Comparison of ENCODE assay signal across 31 cellular contexts in the genomic region with DNA sequence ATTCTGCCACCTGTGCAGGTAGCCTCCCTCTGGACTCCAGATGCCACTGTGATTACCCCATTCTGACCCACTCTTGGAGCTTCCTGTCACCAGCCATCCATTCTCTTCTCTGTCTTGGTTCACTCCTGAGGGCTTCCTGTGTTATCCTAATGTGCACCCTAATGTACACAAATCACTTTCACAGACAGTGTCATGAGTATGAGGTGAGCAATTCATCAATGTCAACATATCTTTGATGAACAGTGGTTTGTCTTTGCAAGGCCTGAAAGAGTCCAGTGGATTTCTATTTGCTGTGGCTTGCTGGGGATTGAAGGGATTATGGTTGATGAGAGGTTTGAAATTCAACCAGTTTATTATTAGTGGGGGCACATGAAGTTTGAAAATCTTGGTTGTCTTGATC.
"Had no signal": no experiment of that assay in that cellular context is flagged by ENCODE, and none has a peak within 500 bp of the region (broad histone marks: within the 10 kb centered on the region; RNA-seq: fewer than 3 reads in every experiment).

No MANE protein-coding gene starts in this region.

- H3K27me3 Mint-ChIP-seq: activated CD4-positive, alpha-beta memory T cell treated with anti-CD3 and anti-CD28 coated beads for 36 hours; activated CD4-positive, alpha-beta T cell treated with anti-CD3 and anti-CD28 coated beads, Interleukin-2, amount 10 ng/mL, durations not matched to agents 24 days and 14 days; activated CD8-positive, alpha-beta memory T cell treated with anti-CD3 and anti-CD28 coated beads, Interleukin-2, amount 10 ng/mL, durations not matched to agents 7 days and 5 days had no signal

- H3K27me3 ChIP-seq: adrenal gland, ascending aorta, breast epithelium, cardiac muscle cell, colonic mucosa, esophagus squamous epithelium, gastroesophageal sphincter, hepatocyte had no signal

- DNase-seq: activated CD4-positive, alpha-beta memory T cell treated with anti-CD3 and anti-CD28 coated beads for 36 hours; activated CD4-positive, alpha-beta T cell treated with anti-CD3 and anti-CD28 coated beads for 36 hours; activated CD4-positive, alpha-beta T cell treated with anti-CD3 and anti-CD28 coated beads, Interleukin-2, amount 10 ng/mL, durations not matched to agents 24 days and 14 days; activated CD4-positive, CD25-positive, alpha-beta regulatory T cell; activated CD4-positive, CD25-positive, alpha-beta regulatory T cell treated with anti-CD3 and anti-CD28 coated beads, Interleukin-2, amount 50 U/mL, for 72 hours; activated CD8-positive, alpha-beta memory T cell treated with anti-CD3 and anti-CD28 coated beads, Interleukin-2, amount 10 ng/mL, durations not matched to agents 7 days and 5 days; activated CD8-positive, alpha-beta memory T cell treated with anti-CD3 and anti-CD28 coated beads, Interleukin-2, amount 50 U/mL, for 4 hours; activated CD8-positive, alpha-beta T cell treated with anti-CD3 and anti-CD28 coated beads, Interleukin-2, amount 10 ng/mL, durations not matched to agents 7 days and 5 days; activated effector memory CD4-positive, alpha-beta T cell treated with anti-CD3 and anti-CD28 coated beads, Interleukin-2, amount 50 U/mL, for 16 hours; activated naive CD4-positive, alpha-beta T cell treated with anti-CD3 and anti-CD28 coated beads for 36 hours; activated naive CD8-positive, alpha-beta T cell treated with anti-CD3 and anti-CD28 coated beads for 36 hours; activated naive CD8-positive, alpha-beta T cell treated with anti-CD3 and anti-CD28 coated beads, Interleukin-2, amount 50 U/mL, for 24 hours; activated T-cell treated with anti-CD3 and anti-CD28 coated beads, Interleukin-2, amount 50 U/mL, for 1 hour; activated T-cell treated with anti-CD3 and anti-CD28 coated beads, Interleukin-2, amount 50 U/mL, for 48 hours; adrenal gland; central memory CD4-positive, alpha-beta T cell; cerebellar nuclear complex; colonic mucosa; effector CD8-positive, alpha-beta T cell; esophagus squamous epithelium; foreskin melanocyte; heart right ventricle had no signal

- H3K4me1 ChIP-seq: adrenal gland, ascending aorta, breast epithelium, colonic mucosa, esophagus squamous epithelium, gastroesophageal sphincter, heart right ventricle had no signal

- H3K4me3 Mint-ChIP-seq: activated CD4-positive, alpha-beta memory T cell treated with anti-CD3 and anti-CD28 coated beads for 36 hours; activated CD4-positive, alpha-beta T cell treated with anti-CD3 and anti-CD28 coated beads for 36 hours; activated CD4-positive, alpha-beta T cell treated with anti-CD3 and anti-CD28 coated beads, Interleukin-2, amount 10 ng/mL, durations not matched to agents 24 days and 14 days; activated CD8-positive, alpha-beta memory T cell treated with anti-CD3 and anti-CD28 coated beads, Interleukin-2, amount 10 ng/mL, durations not matched to agents 7 days and 5 days; activated CD8-positive, alpha-beta T cell treated with anti-CD3 and anti-CD28 coated beads, Interleukin-2, amount 10 ng/mL, durations not matched to agents 7 days and 5 days; activated naive CD4-positive, alpha-beta T cell treated with anti-CD3 and anti-CD28 coated beads for 36 hours; activated naive CD4-positive, alpha-beta T cell treated with anti-CD3 and anti-CD28 coated beads, Interleukin-2, amount 50 U/mL, for 24 hours; activated naive CD8-positive, alpha-beta T cell treated with anti-CD3 and anti-CD28 coated beads for 36 hours; activated naive CD8-positive, alpha-beta T cell treated with anti-CD3 and anti-CD28 coated beads, Interleukin-2, amount 50 U/mL, for 24 hours; activated T-helper 1 cell treated with anti-CD3 and anti-CD28 coated beads, Interleukin-12 subunit alpha, Interleukin-12 subunit beta, Interleukin-2, Interleukin-4 antibody, amounts not matched to agents 30 ng/mL and 10 ng/mL and 1 ng/mL, durations not matched to agents 14 hours and 24 hours and 36 hours; brain had no signal

- H3K36me3 Mint-ChIP-seq: activated CD4-positive, alpha-beta memory T cell treated with anti-CD3 and anti-CD28 coated beads for 36 hours; activated CD8-positive, alpha-beta memory T cell treated with anti-CD3 and anti-CD28 coated beads, Interleukin-2, amount 10 ng/mL, durations not matched to agents 7 days and 5 days; activated naive CD4-positive, alpha-beta T cell treated with anti-CD3 and anti-CD28 coated beads, Interleukin-2, amount 50 U/mL, for 24 hours; activated naive CD8-positive, alpha-beta T cell treated with anti-CD3 and anti-CD28 coated beads for 36 hours; brain had no signal

- H3K9me3 ChIP-seq: adrenal gland, ascending aorta, breast epithelium, colonic mucosa, esophagus squamous epithelium, gastroesophageal sphincter had no signal

- H3K27ac Mint-ChIP-seq: activated CD4-positive, alpha-beta memory T cell treated with anti-CD3 and anti-CD28 coated beads for 36 hours; activated CD4-positive, alpha-beta T cell treated with anti-CD3 and anti-CD28 coated beads for 36 hours; activated CD4-positive, alpha-beta T cell treated with anti-CD3 and anti-CD28 coated beads, Interleukin-2, amount 10 ng/mL, durations not matched to agents 24 days and 14 days; activated CD8-positive, alpha-beta memory T cell treated with anti-CD3 and anti-CD28 coated beads, Interleukin-2, amount 10 ng/mL, durations not matched to agents 7 days and 5 days; activated CD8-positive, alpha-beta T cell treated with anti-CD3 and anti-CD28 coated beads, Interleukin-2, amount 10 ng/mL, durations not matched to agents 7 days and 5 days; activated naive CD4-positive, alpha-beta T cell treated with anti-CD3 and anti-CD28 coated beads for 36 hours; activated naive CD4-positive, alpha-beta T cell treated with anti-CD3 and anti-CD28 coated beads, Interleukin-2, amount 50 U/mL, for 24 hours; activated naive CD8-positive, alpha-beta T cell treated with anti-CD3 and anti-CD28 coated beads for 36 hours; activated naive CD8-positive, alpha-beta T cell treated with anti-CD3 and anti-CD28 coated beads, Interleukin-2, amount 50 U/mL, for 24 hours; activated T-helper 1 cell treated with anti-CD3 and anti-CD28 coated beads, Interleukin-12 subunit alpha, Interleukin-12 subunit beta, Interleukin-2, Interleukin-4 antibody, amounts not matched to agents 30 ng/mL and 10 ng/mL and 1 ng/mL, durations not matched to agents 14 hours and 24 hours and 36 hours; activated T-helper 2 cell treated with anti-CD3 and anti-CD28 coated beads, Interferon-gamma antibody, Interleukin-2, Interleukin-4, amounts not matched to agents 10 μg/mL and 5 μg/mL and 100 μg/mL, durations not matched to agents 14 hours and 24 hours and 36 hours had no signal

- H3K4me1 Mint-ChIP-seq: activated CD4-positive, alpha-beta T cell treated with anti-CD3 and anti-CD28 coated beads for 36 hours; activated CD4-positive, alpha-beta T cell treated with anti-CD3 and anti-CD28 coated beads, Interleukin-2, amount 10 ng/mL, durations not matched to agents 24 days and 14 days; activated CD8-positive, alpha-beta memory T cell treated with anti-CD3 and anti-CD28 coated beads, Interleukin-2, amount 10 ng/mL, durations not matched to agents 7 days and 5 days; activated naive CD4-positive, alpha-beta T cell treated with anti-CD3 and anti-CD28 coated beads, Interleukin-2, amount 50 U/mL, for 24 hours; activated naive CD8-positive, alpha-beta T cell treated with anti-CD3 and anti-CD28 coated beads for 36 hours; activated naive CD8-positive, alpha-beta T cell treated with anti-CD3 and anti-CD28 coated beads, Interleukin-2, amount 50 U/mL, for 24 hours; brain had no signal

- H3K9me3 Mint-ChIP-seq: activated CD4-positive, alpha-beta T cell treated with anti-CD3 and anti-CD28 coated beads, Interleukin-2, amount 10 ng/mL, durations not matched to agents 24 days and 14 days; activated naive CD4-positive, alpha-beta T cell treated with anti-CD3 and anti-CD28 coated beads for 36 hours; activated naive CD4-positive, alpha-beta T cell treated with anti-CD3 and anti-CD28 coated beads, Interleukin-2, amount 50 U/mL, for 24 hours; activated T-helper 1 cell treated with anti-CD3 and anti-CD28 coated beads, Interleukin-12 subunit alpha, Interleukin-12 subunit beta, Interleukin-2, Interleukin-4 antibody, amounts not matched to agents 30 ng/mL and 10 ng/mL and 1 ng/mL, durations not matched to agents 14 hours and 24 hours and 36 hours; activated T-helper 2 cell treated with anti-CD3 and anti-CD28 coated beads, Interferon-gamma antibody, Interleukin-2, Interleukin-4, amounts not matched to agents 10 μg/mL and 5 μg/mL and 100 μg/mL, durations not matched to agents 14 hours and 24 hours and 36 hours had no signal

- H3K4me3 ChIP-seq: adrenal gland, ascending aorta, breast epithelium, cardiac muscle cell, colonic mucosa, esophagus squamous epithelium, gastroesophageal sphincter, heart right ventricle, hepatocyte had no signal

- H3K36me3 ChIP-seq: adrenal gland, ascending aorta, breast epithelium, cardiac muscle cell, colonic mucosa, esophagus squamous epithelium, gastroesophageal sphincter, heart right ventricle had no signal
